In the genomic region with DNA sequence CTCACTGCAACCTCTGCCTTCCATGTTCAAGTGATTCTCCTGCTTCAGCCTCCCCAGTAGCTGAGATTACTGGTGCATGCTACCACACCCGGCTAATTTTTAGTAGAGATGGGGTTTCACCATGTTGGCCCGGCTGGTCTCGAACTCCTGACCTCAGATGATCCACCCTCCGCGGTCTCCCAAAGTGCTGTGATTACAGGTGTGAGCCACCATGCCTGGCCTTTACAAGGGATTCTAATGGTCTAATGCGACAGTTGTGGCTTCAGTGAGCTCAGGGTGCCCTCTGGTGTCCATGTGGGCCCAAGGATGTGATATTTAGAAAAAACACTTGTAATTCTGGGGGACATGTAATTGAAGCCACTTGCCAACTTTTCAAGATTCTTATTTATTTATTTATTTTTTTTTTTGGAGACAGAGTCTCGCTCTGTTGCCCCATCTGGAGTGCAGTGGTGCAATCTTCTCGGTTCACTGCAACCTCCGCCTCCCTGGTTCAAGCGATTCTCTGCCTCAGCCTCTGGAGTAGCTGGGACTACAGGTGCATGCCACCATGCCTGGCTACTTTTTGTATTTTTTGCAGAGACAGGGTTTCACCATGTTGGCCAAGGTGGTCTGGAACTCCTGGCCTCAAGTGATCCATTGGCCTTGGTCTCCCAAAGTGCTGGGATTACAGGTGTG, we compare ENCODE assay signal across 1 cellular context.
TF ChIP-seq lines count a peak whose summit lies in the region.

No MANE protein-coding gene starts in this region.

TF ChIP-seq in HepG2, 621 proteins besides CTCF, POLR2A, EP300 and RAD21 (continued from another document):
- TF ChIP-seq THAP11 (CRISPR knock-in tag; IDR thresholded peaks at IDR 0.05) (peak; percentile 39; the same call in 1 of the 2 replicates), YEATS2 (CRISPR knock-in tag; IDR thresholded peaks at IDR 0.05; ENCODE audit: borderline replicate concordance) (peak; percentile 51; the same call in 1 of the 2 replicates), ADNP (CRISPR knock-in tag; IDR thresholded peaks at IDR 0.05) (peak; percentile 97), MIER2 (CRISPR knock-in tag; IDR thresholded peaks at IDR 0.05) (peak; percentile 43; the same call in 1 of the 2 replicates), ZNF331 (CRISPR knock-in tag; IDR thresholded peaks at IDR 0.05) (peak; percentile 56; the same call in 1 of the 2 replicates), CHD4 (IDR thresholded peaks at IDR 0.05; ENCODE audit: borderline replicate concordance, low read length) (peak; percentile 94), RFX5 (IDR thresholded peaks at IDR 0.05; ENCODE audit: low read depth, low read length) (peak; percentile 28; the same call in 1 of the 2 replicates), ZMYM3 (CRISPR knock-in tag; IDR thresholded peaks at IDR 0.05) (peak; percentile 92), FOXA3 (CRISPR knock-in tag; IDR thresholded peaks at IDR 0.05) (peak; percentile 22; the same call in 1 of the 2 replicates), ZMYM2 (CRISPR knock-in tag; IDR thresholded peaks at IDR 0.05) (peak; percentile 99), ETV5 (CRISPR knock-in tag; IDR thresholded peaks at IDR 0.05; ENCODE audit: borderline replicate concordance) (0 out of 2 replicates have a peak, but pooled peaks have one; percentile 30), GABPB1 (CRISPR knock-in tag; IDR thresholded peaks at IDR 0.05) (peak; percentile 30; the same call in 1 of the 2 replicates), KDM1A (CRISPR knock-in tag; IDR thresholded peaks at IDR 0.05) (peak; percentile 92), ZKSCAN1 (IDR thresholded peaks at IDR 0.05; ENCODE audit: low read length) (peak; percentile 44; the same call in 1 of the 2 replicates), MXI1 (IDR thresholded peaks at IDR 0.05; ENCODE audit: borderline replicate concordance, low read depth, low read length) (0 out of 3 replicates have a peak, but pooled peaks have one; percentile 20), ZMYM4 (CRISPR knock-in tag; IDR thresholded peaks at IDR 0.05) (peak; percentile 68; the same call in 1 of the 2 replicates), SAP130 (CRISPR knock-in tag; IDR thresholded peaks at IDR 0.05; ENCODE audit: low read depth) (peak; percentile 42; the same call in 1 of the 2 replicates), ZNF124 (CRISPR knock-in tag; IDR thresholded peaks at IDR 0.05) (peak; percentile 57; the same call in 1 of the 2 replicates), ZFY (CRISPR knock-in tag; IDR thresholded peaks at IDR 0.05) (peak; percentile 32; the same call in 1 of the 2 replicates), ZNF552 (CRISPR knock-in tag; IDR thresholded peaks at IDR 0.05; ENCODE audit: borderline replicate concordance) (peak; percentile 42; the same call in 1 of the 2 replicates), ZFX (CRISPR knock-in tag; IDR thresholded peaks at IDR 0.05; ENCODE audit: low read depth) (peak; percentile 48; the same call in 1 of the 2 replicates), MEIS1 (CRISPR knock-in tag; IDR thresholded peaks at IDR 0.05; ENCODE audit: borderline replicate concordance) (peak; percentile 29; the same call in 1 of the 2 replicates)
- TF ChIP-seq, protein P1, sequence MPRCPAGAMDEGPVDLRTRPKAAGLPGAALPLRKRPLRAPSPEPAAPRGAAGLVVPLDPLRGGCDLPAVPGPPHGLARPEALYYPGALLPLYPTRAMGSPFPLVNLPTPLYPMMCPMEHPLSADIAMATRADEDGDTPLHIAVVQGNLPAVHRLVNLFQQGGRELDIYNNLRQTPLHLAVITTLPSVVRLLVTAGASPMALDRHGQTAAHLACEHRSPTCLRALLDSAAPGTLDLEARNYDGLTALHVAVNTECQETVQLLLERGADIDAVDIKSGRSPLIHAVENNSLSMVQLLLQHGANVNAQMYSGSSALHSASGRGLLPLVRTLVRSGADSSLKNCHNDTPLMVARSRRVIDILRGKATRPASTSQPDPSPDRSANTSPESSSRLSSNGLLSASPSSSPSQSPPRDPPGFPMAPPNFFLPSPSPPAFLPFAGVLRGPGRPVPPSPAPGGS (CRISPR knock-in tag; IDR thresholded peaks at IDR 0.05), result 0 out of 2 replicates have a peak, but pooled peaks have one; percentile 68
- TF ChIP-seq, protein P2, sequence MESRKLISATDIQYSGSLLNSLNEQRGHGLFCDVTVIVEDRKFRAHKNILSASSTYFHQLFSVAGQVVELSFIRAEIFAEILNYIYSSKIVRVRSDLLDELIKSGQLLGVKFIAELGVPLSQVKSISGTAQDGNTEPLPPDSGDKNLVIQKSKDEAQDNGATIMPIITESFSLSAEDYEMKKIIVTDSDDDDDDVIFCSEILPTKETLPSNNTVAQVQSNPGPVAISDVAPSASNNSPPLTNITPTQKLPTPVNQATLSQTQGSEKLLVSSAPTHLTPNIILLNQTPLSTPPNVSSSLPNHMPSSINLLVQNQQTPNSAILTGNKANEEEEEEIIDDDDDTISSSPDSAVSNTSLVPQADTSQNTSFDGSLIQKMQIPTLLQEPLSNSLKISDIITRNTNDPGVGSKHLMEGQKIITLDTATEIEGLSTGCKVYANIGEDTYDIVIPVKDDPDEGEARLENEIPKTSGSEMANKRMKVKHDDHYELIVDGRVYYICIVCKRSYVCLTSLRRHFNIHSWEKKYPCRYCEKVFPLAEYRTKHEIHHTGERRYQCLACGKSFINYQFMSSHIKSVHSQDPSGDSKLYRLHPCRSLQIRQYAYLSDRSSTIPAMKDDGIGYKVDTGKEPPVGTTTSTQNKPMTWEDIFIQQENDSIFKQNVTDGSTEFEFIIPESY (CRISPR knock-in tag; IDR thresholded peaks at IDR 0.05), result peak; percentile 20; the same call in 1 of the 2 replicates
- TF ChIP-seq, protein P3, sequence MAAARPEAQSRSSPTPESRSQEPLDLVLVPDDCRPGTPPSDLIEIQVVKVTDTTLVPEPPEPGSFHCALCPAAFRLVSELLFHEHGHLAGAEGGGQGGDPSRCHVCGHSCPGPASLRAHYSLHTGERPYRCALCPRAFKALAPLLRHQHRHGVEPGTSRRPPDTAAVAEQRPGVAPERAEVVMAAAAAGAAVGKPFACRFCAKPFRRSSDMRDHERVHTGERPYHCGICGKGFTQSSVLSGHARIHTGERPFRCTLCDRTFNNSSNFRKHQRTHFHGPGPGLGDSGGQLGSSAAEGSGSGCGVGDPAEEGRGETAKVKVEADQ (CRISPR knock-in tag; IDR thresholded peaks at IDR 0.05; ENCODE audit: borderline replicate concordance), result 0 out of 2 replicates have a peak, but pooled peaks have one; percentile 38
- TF ChIP-seq, protein P4, sequence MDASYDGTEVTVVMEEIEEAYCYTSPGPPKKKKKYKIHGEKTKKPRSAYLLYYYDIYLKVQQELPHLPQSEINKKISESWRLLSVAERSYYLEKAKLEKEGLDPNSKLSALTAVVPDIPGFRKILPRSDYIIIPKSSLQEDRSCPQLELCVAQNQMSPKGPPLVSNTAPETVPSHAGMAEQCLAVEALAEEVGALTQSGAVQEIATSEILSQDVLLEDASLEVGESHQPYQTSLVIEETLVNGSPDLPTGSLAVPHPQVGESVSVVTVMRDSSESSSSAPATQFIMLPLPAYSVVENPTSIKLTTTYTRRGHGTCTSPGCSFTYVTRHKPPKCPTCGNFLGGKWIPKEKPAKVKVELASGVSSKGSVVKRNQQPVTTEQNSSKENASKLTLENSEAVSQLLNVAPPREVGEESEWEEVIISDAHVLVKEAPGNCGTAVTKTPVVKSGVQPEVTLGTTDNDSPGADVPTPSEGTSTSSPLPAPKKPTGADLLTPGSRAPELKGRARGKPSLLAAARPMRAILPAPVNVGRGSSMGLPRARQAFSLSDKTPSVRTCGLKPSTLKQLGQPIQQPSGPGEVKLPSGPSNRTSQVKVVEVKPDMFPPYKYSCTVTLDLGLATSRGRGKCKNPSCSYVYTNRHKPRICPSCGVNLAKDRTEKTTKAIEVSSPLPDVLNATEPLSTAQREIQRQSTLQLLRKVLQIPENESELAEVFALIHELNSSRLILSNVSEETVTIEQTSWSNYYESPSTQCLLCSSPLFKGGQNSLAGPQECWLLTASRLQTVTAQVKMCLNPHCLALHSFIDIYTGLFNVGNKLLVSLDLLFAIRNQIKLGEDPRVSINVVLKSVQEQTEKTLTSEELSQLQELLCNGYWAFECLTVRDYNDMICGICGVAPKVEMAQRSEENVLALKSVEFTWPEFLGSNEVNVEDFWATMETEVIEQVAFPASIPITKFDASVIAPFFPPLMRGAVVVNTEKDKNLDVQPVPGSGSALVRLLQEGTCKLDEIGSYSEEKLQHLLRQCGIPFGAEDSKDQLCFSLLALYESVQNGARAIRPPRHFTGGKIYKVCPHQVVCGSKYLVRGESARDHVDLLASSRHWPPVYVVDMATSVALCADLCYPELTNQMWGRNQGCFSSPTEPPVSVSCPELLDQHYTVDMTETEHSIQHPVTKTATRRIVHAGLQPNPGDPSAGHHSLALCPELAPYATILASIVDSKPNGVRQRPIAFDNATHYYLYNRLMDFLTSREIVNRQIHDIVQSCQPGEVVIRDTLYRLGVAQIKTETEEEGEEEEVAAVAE (CRISPR knock-in tag; IDR thresholded peaks at IDR 0.05; ENCODE audit: borderline replicate concordance), result peak; percentile 54; the same call in 1 of the 2 replicates
- TF ChIP-seq, protein P5, sequence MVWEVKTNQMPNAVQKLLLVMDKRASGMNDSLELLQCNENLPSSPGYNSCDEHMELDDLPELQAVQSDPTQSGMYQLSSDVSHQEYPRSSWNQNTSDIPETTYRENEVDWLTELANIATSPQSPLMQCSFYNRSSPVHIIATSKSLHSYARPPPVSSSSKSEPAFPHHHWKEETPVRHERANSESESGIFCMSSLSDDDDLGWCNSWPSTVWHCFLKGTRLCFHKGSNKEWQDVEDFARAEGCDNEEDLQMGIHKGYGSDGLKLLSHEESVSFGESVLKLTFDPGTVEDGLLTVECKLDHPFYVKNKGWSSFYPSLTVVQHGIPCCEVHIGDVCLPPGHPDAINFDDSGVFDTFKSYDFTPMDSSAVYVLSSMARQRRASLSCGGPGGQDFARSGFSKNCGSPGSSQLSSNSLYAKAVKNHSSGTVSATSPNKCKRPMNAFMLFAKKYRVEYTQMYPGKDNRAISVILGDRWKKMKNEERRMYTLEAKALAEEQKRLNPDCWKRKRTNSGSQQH (CRISPR knock-in tag; IDR thresholded peaks at IDR 0.05; ENCODE audit: low read depth), result peak; percentile 38; the same call in 1 of the 2 replicates
